Comparison of ENCODE assay signal across 12 cellular contexts in the genomic region with DNA sequence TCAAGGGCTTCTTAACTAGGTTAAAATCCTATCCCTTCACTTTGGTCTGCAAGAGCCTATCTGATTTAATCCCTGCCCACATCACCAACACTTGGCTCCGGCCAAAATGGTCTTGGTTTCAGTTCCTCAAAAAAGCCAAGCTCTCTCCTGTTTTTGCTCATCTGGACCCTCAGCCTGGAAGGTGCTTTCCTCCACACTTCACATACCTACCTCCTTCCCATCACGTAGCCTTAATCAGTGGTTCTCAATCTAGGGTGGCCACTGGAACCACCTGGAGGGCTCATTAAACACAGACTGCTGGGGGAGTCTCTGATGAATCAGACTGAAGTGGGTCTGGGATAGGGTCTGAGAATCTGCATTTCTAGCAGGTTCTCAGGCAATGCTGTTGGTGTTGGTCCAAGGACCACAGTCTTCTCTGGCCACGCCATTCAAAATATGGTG.
DNase-seq lines count a peak whose midpoint lies in the region; ATAC-seq, FAIRE-seq and TF ChIP-seq lines count a peak whose summit lies in the region.
"Had no signal": no experiment of that assay in that cellular context is flagged by ENCODE, and none has a peak within 500 bp of the region (broad histone marks: within the 10 kb centered on the region; RNA-seq: fewer than 3 reads in every experiment).

No MANE protein-coding gene starts in this region.

- H3K36me3 Mint-ChIP-seq in HFFc6 (ENCODE audit: low read depth), result no peaks in the 10 kb centered on the region

- peaks cover 44% of the 10 kb centered on the region for H3K9me3 Mint-ChIP-seq in HFFc6

- TF ChIP-seq CTCF in GM06990 (IDR thresholded peaks at IDR 0.05; ENCODE audit: insufficient read depth, low read length, poor library complexity, severe bottlenecking) (no peak), dorsolateral prefrontal cortex (IDR thresholded peaks at IDR 0.05 in 54 of 56, conservative IDR thresholded peaks at IDR 0.05 in 2 of 56; ENCODE audit: low read depth in 1 of 56, partially characterized antibody in 56 of 56) (no peak), HFFc6 (IDR thresholded peaks at IDR 0.05) (no peak)

- ATAC-seq in GM19324 (IDR thresholded peaks at IDR 0.05; ENCODE audit: low FRiP score, unreplicated experiment) (peak; percentile 67), HG02840 (IDR thresholded peaks at IDR 0.05; ENCODE audit: low FRiP score, unreplicated experiment) (peak; percentile 91), HG03571 (IDR thresholded peaks at IDR 0.05; ENCODE audit: unreplicated experiment) (peak; percentile 97)
- ATAC-seq: K562 had no signal

- peak; percentile 66 for DNase-seq in GM06990 (ENCODE audit: extremely low read depth, insufficient read length)
- no peak for DNase-seq in dorsolateral prefrontal cortex
- no peak for DNase-seq in hypothalamus (lab: John Stamatoyannopoulos, UW)
- DNase-seq in HTR-8/SVneo (ENCODE audit: insufficient read length, low spot score), result no peak
- no peak for DNase-seq in HFFc6
- DNase-seq: cortex of kidney, naive B cell had no signal

- H3K27ac ChIP-seq in dorsolateral prefrontal cortex, result peak overlapping the region in 26 of 59 donors; percentile 8 to 76 (median 53)
- H3K27ac ChIP-seq: hepatocyte had no signal

- intact Hi-C loops in dorsolateral prefrontal cortex (cut with DNase I), result loop anchor here in 1 of 2 donors (10.0 kb wide), 2 partner anchors 266 to 466 kb away; no protein-coding TSS in a partner anchor

- H3K27ac Mint-ChIP-seq in HFFc6, result no peak overlapping the region

- H3K4me3 ChIP-seq in GM06990 (replicated peaks; ENCODE audit: low read depth, low read length), result no peak overlapping the region
- H3K4me3 ChIP-seq in dorsolateral prefrontal cortex, result no peak overlapping the region
- H3K4me3 ChIP-seq: hepatocyte, K562 had no signal

- no peaks in the 10 kb centered on the region for H3K27me3 ChIP-seq in GM06990 (replicated peaks; ENCODE audit: control insufficient read depth, insufficient read depth, low read length)
- no peaks in the 10 kb centered on the region for H3K27me3 ChIP-seq in dorsolateral prefrontal cortex
- H3K27me3 ChIP-seq: hepatocyte had no signal

- H3K4me1 Mint-ChIP-seq in HFFc6 (ENCODE audit: low read depth), result no peaks in the 10 kb centered on the region

- H3K4me3 Mint-ChIP-seq in HFFc6, result no peak overlapping the region

- no peaks in the 10 kb centered on the region; the same call in 1 of the 2 replicates for H3K36me3 ChIP-seq in GM06990 (ENCODE audit: control insufficient read depth, insufficient read depth, low read length)

- FAIRE-seq in HTR-8/SVneo (lab: Jason Lieb, UNC), result no peak
- FAIRE-seq: K562 had no signal

- no peaks in the 10 kb centered on the region; the same call in 1 of the 2 replicates for H3K27me3 Mint-ChIP-seq in HFFc6 (ENCODE audit: insufficient read depth)
- H3K27me3 Mint-ChIP-seq: naive B cell had no signal
